18 cellular contexts compared by ENCODE assay signal in the genomic region with DNA sequence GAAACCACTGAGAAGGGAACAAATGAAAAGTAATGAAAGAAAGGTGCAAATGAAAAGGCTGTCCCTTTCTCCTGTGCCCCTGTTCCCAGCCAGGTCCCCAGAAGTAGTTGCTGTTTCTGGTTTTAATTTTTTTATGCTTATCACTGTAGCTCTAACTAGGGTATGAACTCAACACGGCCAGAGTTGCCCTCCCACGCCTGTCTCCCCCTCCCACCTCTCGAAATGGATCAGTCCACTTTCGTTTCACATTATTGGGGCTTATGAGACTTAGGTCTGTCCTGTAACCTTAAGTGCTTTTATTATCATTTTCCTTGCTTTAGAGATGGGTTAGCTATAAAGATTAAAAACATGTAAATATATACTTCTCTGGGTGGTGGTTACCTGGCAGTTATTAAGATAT.
"Had no signal": no experiment of that assay in that cellular context is flagged by ENCODE, and none has a peak within 500 bp of the region (broad histone marks: within the 10 kb centered on the region; RNA-seq: fewer than 3 reads in every experiment).

No MANE protein-coding gene starts in this region.

- H3K9me3 ChIP-seq: esophagus squamous epithelium, heart left ventricle, mucosa of descending colon, ovary, right atrium auricular region, suprapubic skin, thyroid gland, uterus had no signal

- H3K4me3 Mint-ChIP-seq: effector memory CD8-positive, alpha-beta T cell; naive thymus-derived CD8-positive, alpha-beta T cell; neural crest cell; type B pancreatic cell had no signal

- H3K9me3 Mint-ChIP-seq: effector memory CD8-positive, alpha-beta T cell; naive thymus-derived CD8-positive, alpha-beta T cell; neural crest cell; type B pancreatic cell had no signal

- H3K36me3 ChIP-seq: ovary, uterus had no signal

- ATAC-seq: effector memory CD8-positive, alpha-beta T cell; foreskin keratinocyte; heart left ventricle; left colon; mucosa of descending colon; naive thymus-derived CD8-positive, alpha-beta T cell; stimulated activated naive CD8-positive, alpha-beta T cell treated with anti-CD3 and anti-CD28 coated beads, Interleukin-15, Interleukin-2, amounts not matched to agents 100 U/mL and 50 U/mL, for 24 hours had no signal

- H3K4me1 ChIP-seq: esophagus squamous epithelium, foreskin keratinocyte, heart left ventricle, right atrium auricular region, suprapubic skin, thyroid gland, uterus had no signal

- DNase-seq: effector memory CD8-positive, alpha-beta T cell; esophagus squamous epithelium; foreskin keratinocyte; heart left ventricle; hippocampal formation; left colon; mucosa of descending colon; naive thymus-derived CD8-positive, alpha-beta T cell; ovary; small intestine; stimulated activated CD4-positive, alpha-beta T cell treated with anti-CD3 and anti-CD28 coated beads, Interleukin-2, amount 100 ng/mL, for 48 hours; stimulated activated naive CD8-positive, alpha-beta T cell treated with anti-CD3 and anti-CD28 coated beads, Interleukin-15, Interleukin-2, amounts not matched to agents 100 U/mL and 50 U/mL, for 24 hours; thyroid gland; uterus had no signal

- H3K27me3 Mint-ChIP-seq: effector memory CD8-positive, alpha-beta T cell; naive thymus-derived CD8-positive, alpha-beta T cell; type B pancreatic cell had no signal

- H3K27ac ChIP-seq: esophagus squamous epithelium, foreskin keratinocyte, heart left ventricle, ovary, right atrium auricular region, suprapubic skin, thyroid gland, uterus had no signal

- H3K4me3 ChIP-seq: esophagus squamous epithelium, heart left ventricle, mucosa of descending colon, ovary, right atrium auricular region, suprapubic skin, thyroid gland, uterus had no signal

- H3K27me3 ChIP-seq: esophagus squamous epithelium, foreskin keratinocyte, heart left ventricle, ovary, right atrium auricular region, suprapubic skin, thyroid gland, uterus had no signal

- H3K4me1 Mint-ChIP-seq: neural crest cell had no signal

- H3K27ac Mint-ChIP-seq: effector memory CD8-positive, alpha-beta T cell; naive thymus-derived CD8-positive, alpha-beta T cell; type B pancreatic cell had no signal
